In the genomic region with DNA sequence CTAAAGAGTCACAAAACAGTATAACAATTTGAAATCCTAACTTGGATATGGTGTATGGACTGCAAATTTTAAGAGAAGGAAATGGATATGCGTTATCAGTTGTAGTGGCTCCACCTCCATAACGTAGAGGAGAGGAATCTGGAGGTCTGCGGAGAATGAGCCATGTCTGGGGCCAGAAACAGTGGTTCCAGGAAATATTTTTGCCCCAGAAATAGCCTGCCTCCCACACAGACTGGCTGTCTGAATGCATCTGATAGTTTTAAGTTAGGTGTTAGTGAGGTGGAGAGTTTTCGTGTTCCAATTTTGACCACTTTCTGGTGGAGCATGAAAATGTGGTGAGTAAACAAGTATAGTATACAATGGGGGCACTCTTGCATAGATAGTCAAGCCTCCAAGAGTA, we compare ENCODE assay signal across 1 cellular context.
TF ChIP-seq lines count a peak whose summit lies in the region.

No MANE protein-coding gene starts in this region.

TF ChIP-seq in K562, 482 proteins besides CTCF, POLR2A, EP300 and RAD21 (continues in another document):
- TF ChIP-seq BRF1 (IDR thresholded peaks at IDR 0.05; ENCODE audit: borderline replicate concordance, extremely low read depth, insufficient read length) (no peak), POLR2AphosphoS5 (IDR thresholded peaks at IDR 0.05; ENCODE audit: control insufficient read depth, insufficient read depth, low read depth, low read length) (peak; percentile 58; the same call in 1 of the 2 replicates), ZNF124 (CRISPR knock-in tag; IDR thresholded peaks at IDR 0.05) (no peak), POLR3G (IDR thresholded peaks at IDR 0.05; ENCODE audit: extremely low read depth, insufficient read length, insufficient replicate concordance) (no peak), GATAD2B (IDR thresholded peaks at IDR 0.05; ENCODE audit: borderline replicate concordance) (no peak), NFATC3 (IDR thresholded peaks at IDR 0.05) (no peak), KAT2B (IDR thresholded peaks at IDR 0.05; ENCODE audit: low read depth, low read length) (no peak), TEAD2 (tag; IDR thresholded peaks at IDR 0.05) (no peak), MTA1 (IDR thresholded peaks at IDR 0.05; ENCODE audit: borderline replicate concordance) (no peak), EZH2 (IDR thresholded peaks at IDR 0.05; ENCODE audit: borderline replicate concordance, low read depth, low read length) (no peak), TAF9B (IDR thresholded peaks at IDR 0.05; ENCODE audit: partially characterized antibody) (peak; percentile 28), PPARD (CRISPR knock-in tag; IDR thresholded peaks at IDR 0.05) (no peak), BRCA1 (IDR thresholded peaks at IDR 0.05) (no peak), BRCA1 (CRISPR knock-in tag; IDR thresholded peaks at IDR 0.05) (no peak), PCBP1 (IDR thresholded peaks at IDR 0.05; ENCODE audit: low read depth, low read length, poor library complexity, severe bottlenecking) (no peak), ZNF197 (CRISPR knock-in tag; IDR thresholded peaks at IDR 0.05; ENCODE audit: low read depth) (0 out of 2 replicates have a peak, but pooled peaks have one; percentile 19), U2AF2 (optimal IDR thresholded peaks at IDR 0.05; ENCODE audit: low read depth, low read length) (no peak), POLR3A (IDR thresholded peaks at IDR 0.05; ENCODE audit: borderline replicate concordance, extremely low read depth, insufficient read depth, insufficient read length) (no peak), LCOR (CRISPR knock-in tag; IDR thresholded peaks at IDR 0.05) (no peak), ZFPM2 (CRISPR knock-in tag; IDR thresholded peaks at IDR 0.05) (no peak), ZNF561 (CRISPR knock-in tag; conservative IDR thresholded peaks at IDR 0.05) (no peak), ARNT (IDR thresholded peaks at IDR 0.05) (no peak), ZFX (CRISPR knock-in tag; IDR thresholded peaks at IDR 0.05) (no peak), NR4A1 (CRISPR knock-in tag; IDR thresholded peaks at IDR 0.05) (no peak), NR4A1 (tag; IDR thresholded peaks at IDR 0.05) (0 out of 2 replicates have a peak, but pooled peaks have one; percentile 36), TOE1 (IDR thresholded peaks at IDR 0.05; ENCODE audit: borderline replicate concordance) (no peak), TOE1 (CRISPR knock-in tag; IDR thresholded peaks at IDR 0.05; ENCODE audit: borderline replicate concordance, low read depth) (no peak), HDAC1 (IDR thresholded peaks at IDR 0.05) (peak in 1 of 2 experiments; percentile 70; a peak in 1 of 4 replicates), CHD4 (IDR thresholded peaks at IDR 0.05; ENCODE audit: insufficient read depth, insufficient replicate concordance, low read depth, low read length, poor library complexity, severe bottlenecking) (no peak), TRIM24 (IDR thresholded peaks at IDR 0.05) (peak in 1 of 2 experiments; percentile 44; a peak in 1 of 4 replicates), ZNF699 (CRISPR knock-in tag; IDR thresholded peaks at IDR 0.05; ENCODE audit: insufficient replicate concordance) (no peak), PML (IDR thresholded peaks at IDR 0.05; ENCODE audit: low read length) (no peak)
- TF ChIP-seq, protein P1, sequence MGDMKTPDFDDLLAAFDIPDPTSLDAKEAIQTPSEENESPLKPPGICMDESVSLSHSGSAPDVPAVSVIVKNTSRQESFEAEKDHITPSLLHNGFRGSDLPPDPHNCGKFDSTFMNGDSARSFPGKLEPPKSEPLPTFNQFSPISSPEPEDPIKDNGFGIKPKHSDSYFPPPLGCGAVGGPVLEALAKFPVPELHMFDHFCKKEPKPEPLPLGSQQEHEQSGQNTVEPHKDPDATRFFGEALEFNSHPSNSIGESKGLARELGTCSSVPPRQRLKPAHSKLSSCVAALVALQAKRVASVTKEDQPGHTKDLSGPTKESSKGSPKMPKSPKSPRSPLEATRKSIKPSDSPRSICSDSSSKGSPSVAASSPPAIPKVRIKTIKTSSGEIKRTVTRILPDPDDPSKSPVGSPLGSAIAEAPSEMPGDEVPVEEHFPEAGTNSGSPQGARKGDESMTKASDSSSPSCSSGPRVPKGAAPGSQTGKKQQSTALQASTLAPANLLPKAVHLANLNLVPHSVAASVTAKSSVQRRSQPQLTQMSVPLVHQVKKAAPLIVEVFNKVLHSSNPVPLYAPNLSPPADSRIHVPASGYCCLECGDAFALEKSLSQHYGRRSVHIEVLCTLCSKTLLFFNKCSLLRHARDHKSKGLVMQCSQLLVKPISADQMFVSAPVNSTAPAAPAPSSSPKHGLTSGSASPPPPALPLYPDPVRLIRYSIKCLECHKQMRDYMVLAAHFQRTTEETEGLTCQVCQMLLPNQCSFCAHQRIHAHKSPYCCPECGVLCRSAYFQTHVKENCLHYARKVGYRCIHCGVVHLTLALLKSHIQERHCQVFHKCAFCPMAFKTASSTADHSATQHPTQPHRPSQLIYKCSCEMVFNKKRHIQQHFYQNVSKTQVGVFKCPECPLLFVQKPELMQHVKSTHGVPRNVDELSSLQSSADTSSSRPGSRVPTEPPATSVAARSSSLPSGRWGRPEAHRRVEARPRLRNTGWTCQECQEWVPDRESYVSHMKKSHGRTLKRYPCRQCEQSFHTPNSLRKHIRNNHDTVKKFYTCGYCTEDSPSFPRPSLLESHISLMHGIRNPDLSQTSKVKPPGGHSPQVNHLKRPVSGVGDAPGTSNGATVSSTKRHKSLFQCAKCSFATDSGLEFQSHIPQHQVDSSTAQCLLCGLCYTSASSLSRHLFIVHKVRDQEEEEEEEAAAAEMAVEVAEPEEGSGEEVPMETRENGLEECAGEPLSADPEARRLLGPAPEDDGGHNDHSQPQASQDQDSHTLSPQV (IDR thresholded peaks at IDR 0.05) = no peak
- TF ChIP-seq, protein P2, sequence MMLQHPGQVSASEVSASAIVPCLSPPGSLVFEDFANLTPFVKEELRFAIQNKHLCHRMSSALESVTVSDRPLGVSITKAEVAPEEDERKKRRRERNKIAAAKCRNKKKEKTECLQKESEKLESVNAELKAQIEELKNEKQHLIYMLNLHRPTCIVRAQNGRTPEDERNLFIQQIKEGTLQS (IDR thresholded peaks at IDR 0.05) = no peak
- TF ChIP-seq, protein P2 (CRISPR knock-in tag; conservative IDR thresholded peaks at IDR 0.05) = no peak
- TF ChIP-seq, protein P3, sequence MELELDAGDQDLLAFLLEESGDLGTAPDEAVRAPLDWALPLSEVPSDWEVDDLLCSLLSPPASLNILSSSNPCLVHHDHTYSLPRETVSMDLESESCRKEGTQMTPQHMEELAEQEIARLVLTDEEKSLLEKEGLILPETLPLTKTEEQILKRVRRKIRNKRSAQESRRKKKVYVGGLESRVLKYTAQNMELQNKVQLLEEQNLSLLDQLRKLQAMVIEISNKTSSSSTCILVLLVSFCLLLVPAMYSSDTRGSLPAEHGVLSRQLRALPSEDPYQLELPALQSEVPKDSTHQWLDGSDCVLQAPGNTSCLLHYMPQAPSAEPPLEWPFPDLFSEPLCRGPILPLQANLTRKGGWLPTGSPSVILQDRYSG (tag; conservative IDR thresholded peaks at IDR 0.05; ENCODE audit: low read depth) = no peak
- TF ChIP-seq, protein P4, sequence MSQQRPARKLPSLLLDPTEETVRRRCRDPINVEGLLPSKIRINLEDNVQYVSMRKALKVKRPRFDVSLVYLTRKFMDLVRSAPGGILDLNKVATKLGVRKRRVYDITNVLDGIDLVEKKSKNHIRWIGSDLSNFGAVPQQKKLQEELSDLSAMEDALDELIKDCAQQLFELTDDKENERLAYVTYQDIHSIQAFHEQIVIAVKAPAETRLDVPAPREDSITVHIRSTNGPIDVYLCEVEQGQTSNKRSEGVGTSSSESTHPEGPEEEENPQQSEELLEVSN (IDR thresholded peaks at IDR 0.05; ENCODE audit: borderline replicate concordance in 1 of 2, extremely low read depth in 1 of 2, insufficient read depth in 1 of 2, insufficient read length in 1 of 2, low read depth in 1 of 2, low read length in 1 of 2, poor library complexity in 1 of 2, severe bottlenecking in 1 of 2) = no peak
- TF ChIP-seq, protein P5, sequence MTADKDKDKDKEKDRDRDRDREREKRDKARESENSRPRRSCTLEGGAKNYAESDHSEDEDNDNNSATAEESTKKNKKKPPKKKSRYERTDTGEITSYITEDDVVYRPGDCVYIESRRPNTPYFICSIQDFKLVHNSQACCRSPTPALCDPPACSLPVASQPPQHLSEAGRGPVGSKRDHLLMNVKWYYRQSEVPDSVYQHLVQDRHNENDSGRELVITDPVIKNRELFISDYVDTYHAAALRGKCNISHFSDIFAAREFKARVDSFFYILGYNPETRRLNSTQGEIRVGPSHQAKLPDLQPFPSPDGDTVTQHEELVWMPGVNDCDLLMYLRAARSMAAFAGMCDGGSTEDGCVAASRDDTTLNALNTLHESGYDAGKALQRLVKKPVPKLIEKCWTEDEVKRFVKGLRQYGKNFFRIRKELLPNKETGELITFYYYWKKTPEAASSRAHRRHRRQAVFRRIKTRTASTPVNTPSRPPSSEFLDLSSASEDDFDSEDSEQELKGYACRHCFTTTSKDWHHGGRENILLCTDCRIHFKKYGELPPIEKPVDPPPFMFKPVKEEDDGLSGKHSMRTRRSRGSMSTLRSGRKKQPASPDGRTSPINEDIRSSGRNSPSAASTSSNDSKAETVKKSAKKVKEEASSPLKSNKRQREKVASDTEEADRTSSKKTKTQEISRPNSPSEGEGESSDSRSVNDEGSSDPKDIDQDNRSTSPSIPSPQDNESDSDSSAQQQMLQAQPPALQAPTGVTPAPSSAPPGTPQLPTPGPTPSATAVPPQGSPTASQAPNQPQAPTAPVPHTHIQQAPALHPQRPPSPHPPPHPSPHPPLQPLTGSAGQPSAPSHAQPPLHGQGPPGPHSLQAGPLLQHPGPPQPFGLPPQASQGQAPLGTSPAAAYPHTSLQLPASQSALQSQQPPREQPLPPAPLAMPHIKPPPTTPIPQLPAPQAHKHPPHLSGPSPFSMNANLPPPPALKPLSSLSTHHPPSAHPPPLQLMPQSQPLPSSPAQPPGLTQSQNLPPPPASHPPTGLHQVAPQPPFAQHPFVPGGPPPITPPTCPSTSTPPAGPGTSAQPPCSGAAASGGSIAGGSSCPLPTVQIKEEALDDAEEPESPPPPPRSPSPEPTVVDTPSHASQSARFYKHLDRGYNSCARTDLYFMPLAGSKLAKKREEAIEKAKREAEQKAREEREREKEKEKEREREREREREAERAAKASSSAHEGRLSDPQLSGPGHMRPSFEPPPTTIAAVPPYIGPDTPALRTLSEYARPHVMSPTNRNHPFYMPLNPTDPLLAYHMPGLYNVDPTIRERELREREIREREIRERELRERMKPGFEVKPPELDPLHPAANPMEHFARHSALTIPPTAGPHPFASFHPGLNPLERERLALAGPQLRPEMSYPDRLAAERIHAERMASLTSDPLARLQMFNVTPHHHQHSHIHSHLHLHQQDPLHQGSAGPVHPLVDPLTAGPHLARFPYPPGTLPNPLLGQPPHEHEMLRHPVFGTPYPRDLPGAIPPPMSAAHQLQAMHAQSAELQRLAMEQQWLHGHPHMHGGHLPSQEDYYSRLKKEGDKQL (CRISPR knock-in tag; IDR thresholded peaks at IDR 0.05; ENCODE audit: borderline replicate concordance) = no peak
- TF ChIP-seq, protein P6, sequence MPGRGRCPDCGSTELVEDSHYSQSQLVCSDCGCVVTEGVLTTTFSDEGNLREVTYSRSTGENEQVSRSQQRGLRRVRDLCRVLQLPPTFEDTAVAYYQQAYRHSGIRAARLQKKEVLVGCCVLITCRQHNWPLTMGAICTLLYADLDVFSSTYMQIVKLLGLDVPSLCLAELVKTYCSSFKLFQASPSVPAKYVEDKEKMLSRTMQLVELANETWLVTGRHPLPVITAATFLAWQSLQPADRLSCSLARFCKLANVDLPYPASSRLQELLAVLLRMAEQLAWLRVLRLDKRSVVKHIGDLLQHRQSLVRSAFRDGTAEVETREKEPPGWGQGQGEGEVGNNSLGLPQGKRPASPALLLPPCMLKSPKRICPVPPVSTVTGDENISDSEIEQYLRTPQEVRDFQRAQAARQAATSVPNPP (IDR thresholded peaks at IDR 0.05; ENCODE audit: borderline replicate concordance, insufficient read depth, insufficient read length) = no peak
- TF ChIP-seq, protein P7, sequence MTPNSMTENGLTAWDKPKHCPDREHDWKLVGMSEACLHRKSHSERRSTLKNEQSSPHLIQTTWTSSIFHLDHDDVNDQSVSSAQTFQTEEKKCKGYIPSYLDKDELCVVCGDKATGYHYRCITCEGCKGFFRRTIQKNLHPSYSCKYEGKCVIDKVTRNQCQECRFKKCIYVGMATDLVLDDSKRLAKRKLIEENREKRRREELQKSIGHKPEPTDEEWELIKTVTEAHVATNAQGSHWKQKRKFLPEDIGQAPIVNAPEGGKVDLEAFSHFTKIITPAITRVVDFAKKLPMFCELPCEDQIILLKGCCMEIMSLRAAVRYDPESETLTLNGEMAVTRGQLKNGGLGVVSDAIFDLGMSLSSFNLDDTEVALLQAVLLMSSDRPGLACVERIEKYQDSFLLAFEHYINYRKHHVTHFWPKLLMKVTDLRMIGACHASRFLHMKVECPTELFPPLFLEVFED (CRISPR knock-in tag; conservative IDR thresholded peaks at IDR 0.05) = no peak
- TF ChIP-seq, protein P8, sequence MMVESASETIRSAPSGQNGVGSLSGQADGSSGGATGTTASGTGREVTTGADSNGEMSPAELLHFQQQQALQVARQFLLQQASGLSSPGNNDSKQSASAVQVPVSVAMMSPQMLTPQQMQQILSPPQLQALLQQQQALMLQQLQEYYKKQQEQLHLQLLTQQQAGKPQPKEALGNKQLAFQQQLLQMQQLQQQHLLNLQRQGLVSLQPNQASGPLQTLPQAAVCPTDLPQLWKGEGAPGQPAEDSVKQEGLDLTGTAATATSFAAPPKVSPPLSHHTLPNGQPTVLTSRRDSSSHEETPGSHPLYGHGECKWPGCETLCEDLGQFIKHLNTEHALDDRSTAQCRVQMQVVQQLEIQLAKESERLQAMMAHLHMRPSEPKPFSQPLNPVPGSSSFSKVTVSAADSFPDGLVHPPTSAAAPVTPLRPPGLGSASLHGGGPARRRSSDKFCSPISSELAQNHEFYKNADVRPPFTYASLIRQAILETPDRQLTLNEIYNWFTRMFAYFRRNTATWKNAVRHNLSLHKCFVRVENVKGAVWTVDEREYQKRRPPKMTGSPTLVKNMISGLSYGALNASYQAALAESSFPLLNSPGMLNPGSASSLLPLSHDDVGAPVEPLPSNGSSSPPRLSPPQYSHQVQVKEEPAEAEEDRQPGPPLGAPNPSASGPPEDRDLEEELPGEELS (CRISPR knock-in tag; IDR thresholded peaks at IDR 0.05; ENCODE audit: borderline replicate concordance) = no peak
